In the genomic region with DNA sequence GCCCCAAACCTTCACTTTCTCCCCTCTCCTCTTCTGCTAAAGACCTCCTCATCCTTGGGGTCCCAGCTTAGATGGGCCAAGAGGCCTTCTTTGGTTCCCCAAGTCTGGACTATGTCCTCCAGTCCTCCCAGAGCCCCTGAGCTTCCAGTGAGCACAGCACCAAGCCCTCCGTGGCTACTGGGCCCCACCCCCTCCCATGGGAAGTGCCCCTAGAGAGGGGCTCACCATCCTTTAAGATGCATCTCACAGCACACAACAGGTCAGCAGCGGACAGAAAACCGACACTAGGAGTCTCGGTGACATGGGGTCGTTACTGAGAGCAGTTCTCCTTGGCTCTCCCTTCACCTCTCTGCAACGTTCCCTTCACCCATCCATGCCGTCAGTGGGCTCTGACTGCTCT, we compare ENCODE assay signal across 1 cellular context.
TF ChIP-seq lines count a peak whose summit lies in the region.

No MANE protein-coding gene starts in this region.

TF ChIP-seq in GM23338, 12 proteins besides CTCF, POLR2A, EP300 and RAD21 (continued from another document):
- TF ChIP-seq, protein P1, sequence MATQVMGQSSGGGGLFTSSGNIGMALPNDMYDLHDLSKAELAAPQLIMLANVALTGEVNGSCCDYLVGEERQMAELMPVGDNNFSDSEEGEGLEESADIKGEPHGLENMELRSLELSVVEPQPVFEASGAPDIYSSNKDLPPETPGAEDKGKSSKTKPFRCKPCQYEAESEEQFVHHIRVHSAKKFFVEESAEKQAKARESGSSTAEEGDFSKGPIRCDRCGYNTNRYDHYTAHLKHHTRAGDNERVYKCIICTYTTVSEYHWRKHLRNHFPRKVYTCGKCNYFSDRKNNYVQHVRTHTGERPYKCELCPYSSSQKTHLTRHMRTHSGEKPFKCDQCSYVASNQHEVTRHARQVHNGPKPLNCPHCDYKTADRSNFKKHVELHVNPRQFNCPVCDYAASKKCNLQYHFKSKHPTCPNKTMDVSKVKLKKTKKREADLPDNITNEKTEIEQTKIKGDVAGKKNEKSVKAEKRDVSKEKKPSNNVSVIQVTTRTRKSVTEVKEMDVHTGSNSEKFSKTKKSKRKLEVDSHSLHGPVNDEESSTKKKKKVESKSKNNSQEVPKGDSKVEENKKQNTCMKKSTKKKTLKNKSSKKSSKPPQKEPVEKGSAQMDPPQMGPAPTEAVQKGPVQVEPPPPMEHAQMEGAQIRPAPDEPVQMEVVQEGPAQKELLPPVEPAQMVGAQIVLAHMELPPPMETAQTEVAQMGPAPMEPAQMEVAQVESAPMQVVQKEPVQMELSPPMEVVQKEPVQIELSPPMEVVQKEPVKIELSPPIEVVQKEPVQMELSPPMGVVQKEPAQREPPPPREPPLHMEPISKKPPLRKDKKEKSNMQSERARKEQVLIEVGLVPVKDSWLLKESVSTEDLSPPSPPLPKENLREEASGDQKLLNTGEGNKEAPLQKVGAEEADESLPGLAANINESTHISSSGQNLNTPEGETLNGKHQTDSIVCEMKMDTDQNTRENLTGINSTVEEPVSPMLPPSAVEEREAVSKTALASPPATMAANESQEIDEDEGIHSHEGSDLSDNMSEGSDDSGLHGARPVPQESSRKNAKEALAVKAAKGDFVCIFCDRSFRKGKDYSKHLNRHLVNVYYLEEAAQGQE (IDR thresholded peaks at IDR 0.05; ENCODE audit: unreplicated experiment) = no peak
- no peak for TF ChIP-seq ZNF331 (CRISPR knock-in tag; IDR thresholded peaks at IDR 0.05; ENCODE audit: low read depth)
- TF ChIP-seq, protein P2, sequence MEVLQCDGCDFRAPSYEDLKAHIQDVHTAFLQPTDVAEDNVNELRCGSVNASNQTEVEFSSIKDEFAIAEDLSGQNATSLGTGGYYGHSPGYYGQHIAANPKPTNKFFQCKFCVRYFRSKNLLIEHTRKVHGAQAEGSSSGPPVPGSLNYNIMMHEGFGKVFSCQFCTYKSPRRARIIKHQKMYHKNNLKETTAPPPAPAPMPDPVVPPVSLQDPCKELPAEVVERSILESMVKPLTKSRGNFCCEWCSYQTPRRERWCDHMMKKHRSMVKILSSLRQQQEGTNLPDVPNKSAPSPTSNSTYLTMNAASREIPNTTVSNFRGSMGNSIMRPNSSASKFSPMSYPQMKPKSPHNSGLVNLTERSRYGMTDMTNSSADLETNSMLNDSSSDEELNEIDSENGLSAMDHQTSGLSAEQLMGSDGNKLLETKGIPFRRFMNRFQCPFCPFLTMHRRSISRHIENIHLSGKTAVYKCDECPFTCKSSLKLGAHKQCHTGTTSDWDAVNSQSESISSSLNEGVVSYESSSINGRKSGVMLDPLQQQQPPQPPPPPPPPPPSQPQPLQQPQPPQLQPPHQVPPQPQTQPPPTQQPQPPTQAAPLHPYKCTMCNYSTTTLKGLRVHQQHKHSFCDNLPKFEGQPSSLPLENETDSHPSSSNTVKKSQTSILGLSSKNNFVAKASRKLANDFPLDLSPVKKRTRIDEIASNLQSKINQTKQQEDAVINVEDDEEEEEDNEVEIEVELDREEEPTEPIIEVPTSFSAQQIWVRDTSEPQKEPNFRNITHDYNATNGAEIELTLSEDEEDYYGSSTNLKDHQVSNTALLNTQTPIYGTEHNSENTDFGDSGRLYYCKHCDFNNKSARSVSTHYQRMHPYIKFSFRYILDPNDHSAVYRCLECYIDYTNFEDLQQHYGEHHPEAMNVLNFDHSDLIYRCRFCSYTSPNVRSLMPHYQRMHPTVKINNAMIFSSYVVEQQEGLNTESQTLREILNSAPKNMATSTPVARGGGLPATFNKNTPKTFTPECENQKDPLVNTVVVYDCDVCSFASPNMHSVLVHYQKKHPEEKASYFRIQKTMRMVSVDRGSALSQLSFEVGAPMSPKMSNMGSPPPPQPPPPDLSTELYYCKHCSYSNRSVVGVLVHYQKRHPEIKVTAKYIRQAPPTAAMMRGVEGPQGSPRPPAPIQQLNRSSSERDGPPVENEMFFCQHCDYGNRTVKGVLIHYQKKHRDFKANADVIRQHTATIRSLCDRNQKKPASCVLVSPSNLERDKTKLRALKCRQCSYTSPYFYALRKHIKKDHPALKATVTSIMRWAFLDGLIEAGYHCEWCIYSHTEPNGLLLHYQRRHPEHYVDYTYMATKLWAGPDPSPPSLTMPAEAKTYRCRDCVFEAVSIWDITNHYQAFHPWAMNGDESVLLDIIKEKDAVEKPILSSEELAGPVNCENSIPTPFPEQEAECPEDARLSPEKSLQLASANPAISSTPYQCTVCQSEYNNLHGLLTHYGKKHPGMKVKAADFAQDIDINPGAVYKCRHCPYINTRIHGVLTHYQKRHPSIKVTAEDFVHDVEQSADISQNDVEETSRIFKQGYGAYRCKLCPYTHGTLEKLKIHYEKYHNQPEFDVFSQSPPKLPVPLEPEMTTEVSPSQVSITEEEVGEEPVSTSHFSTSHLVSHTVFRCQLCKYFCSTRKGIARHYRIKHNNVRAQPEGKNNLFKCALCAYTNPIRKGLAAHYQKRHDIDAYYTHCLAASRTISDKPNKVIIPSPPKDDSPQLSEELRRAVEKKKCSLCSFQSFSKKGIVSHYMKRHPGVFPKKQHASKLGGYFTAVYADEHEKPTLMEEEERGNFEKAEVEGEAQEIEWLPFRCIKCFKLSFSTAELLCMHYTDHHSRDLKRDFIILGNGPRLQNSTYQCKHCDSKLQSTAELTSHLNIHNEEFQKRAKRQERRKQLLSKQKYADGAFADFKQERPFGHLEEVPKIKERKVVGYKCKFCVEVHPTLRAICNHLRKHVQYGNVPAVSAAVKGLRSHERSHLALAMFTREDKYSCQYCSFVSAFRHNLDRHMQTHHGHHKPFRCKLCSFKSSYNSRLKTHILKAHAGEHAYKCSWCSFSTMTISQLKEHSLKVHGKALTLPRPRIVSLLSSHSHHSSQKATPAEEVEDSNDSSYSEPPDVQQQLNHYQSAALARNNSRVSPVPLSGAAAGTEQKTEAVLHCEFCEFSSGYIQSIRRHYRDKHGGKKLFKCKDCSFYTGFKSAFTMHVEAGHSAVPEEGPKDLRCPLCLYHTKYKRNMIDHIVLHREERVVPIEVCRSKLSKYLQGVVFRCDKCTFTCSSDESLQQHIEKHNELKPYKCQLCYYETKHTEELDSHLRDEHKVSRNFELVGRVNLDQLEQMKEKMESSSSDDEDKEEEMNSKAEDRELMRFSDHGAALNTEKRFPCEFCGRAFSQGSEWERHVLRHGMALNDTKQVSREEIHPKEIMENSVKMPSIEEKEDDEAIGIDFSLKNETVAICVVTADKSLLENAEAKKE (CRISPR knock-in tag; IDR thresholded peaks at IDR 0.05) = no peak
- no peak for TF ChIP-seq CREB1 (CRISPR knock-in tag; IDR thresholded peaks at IDR 0.05; ENCODE audit: low read depth)
- TF ChIP-seq EZH2phosphoT487 (IDR thresholded peaks at IDR 0.05; ENCODE audit: unreplicated experiment) = no peak
- TF ChIP-seq, protein P3, sequence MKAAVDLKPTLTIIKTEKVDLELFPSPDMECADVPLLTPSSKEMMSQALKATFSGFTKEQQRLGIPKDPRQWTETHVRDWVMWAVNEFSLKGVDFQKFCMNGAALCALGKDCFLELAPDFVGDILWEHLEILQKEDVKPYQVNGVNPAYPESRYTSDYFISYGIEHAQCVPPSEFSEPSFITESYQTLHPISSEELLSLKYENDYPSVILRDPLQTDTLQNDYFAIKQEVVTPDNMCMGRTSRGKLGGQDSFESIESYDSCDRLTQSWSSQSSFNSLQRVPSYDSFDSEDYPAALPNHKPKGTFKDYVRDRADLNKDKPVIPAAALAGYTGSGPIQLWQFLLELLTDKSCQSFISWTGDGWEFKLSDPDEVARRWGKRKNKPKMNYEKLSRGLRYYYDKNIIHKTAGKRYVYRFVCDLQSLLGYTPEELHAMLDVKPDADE (IDR thresholded peaks at IDR 0.05) = no peak
- TF ChIP-seq ZNF114 (CRISPR knock-in tag; IDR thresholded peaks at IDR 0.05) = no peak
- TF ChIP-seq POLR2AphosphoS5 (IDR thresholded peaks at IDR 0.05; ENCODE audit: low read depth) = no peak
TF ChIP-seq in GM23338: peak in this region for 0.
